Comparison of ENCODE assay signal across 23 cellular contexts in the genomic region with DNA sequence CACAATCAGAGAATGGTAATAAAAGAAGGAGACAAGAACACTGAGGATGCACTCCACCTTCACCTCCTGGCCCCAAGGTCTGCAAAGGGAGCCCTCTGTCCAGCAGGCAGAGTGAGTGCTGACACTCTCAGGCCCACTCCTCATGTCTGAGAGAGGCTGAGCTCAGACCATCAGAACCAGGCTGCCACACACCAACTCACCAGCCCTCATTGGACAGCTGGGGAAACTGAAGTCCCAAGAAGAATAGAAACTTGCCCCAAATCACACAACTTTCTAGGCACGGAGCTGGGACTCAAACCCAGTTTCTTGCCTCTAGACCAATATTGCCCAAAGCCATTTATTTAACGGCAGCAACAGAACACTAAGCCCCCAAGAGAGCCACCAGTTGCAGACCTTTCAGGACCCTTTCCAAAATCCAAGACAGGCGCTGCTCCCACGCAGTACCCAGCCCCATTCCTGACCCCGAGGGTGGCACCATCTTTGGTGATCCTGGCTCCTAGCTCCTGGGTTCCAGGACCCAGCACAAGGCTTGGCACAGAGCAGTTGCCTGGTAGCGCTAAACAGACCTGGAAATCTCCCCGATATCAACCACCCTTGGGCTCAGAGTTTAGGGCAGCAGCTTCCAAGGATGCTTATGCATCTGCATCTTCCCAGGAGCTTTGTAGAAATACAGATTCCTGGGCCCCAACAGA.
"Had no signal": no experiment of that assay in that cellular context is flagged by ENCODE, and none has a peak within 500 bp of the region (broad histone marks: within the 10 kb centered on the region; RNA-seq: fewer than 3 reads in every experiment).

No MANE protein-coding gene starts in this region.

- H3K4me3 Mint-ChIP-seq: memory B cell; naive thymus-derived CD4-positive, alpha-beta T cell; natural killer cell treated with Interleukin-12 subunit alpha and Interleukin-12 subunit beta and Interleukin-15 and Interleukin-18, amount 100 ng/mL, for 72 hours; stimulated activated memory B cell treated with anti-CD40 and anti-IgM and Interleukin-4, amounts not matched to agents 10 μg/mL and 1 μg/mL and 100 μg/mL, for 72 hours; stimulated activated naive CD8-positive, alpha-beta T cell treated with anti-CD3 and anti-CD28 coated beads, Interleukin-15, amount 100 ng/mL, for 72 hours; type B pancreatic cell had no signal

- H3K27ac ChIP-seq: hepatocyte, left ventricle myocardium inferior, pancreas, prostate gland, skin epidermis, spleen, tibial nerve, uterus had no signal

- H3K9me3 Mint-ChIP-seq: memory B cell; natural killer cell treated with Interleukin-12 subunit alpha and Interleukin-12 subunit beta and Interleukin-15 and Interleukin-18, amount 100 ng/mL, for 72 hours; stimulated activated memory B cell treated with anti-CD40 and anti-IgM and Interleukin-4, amounts not matched to agents 10 μg/mL and 1 μg/mL and 100 μg/mL, for 72 hours; stimulated activated naive CD8-positive, alpha-beta T cell treated with anti-CD3 and anti-CD28 coated beads, Interleukin-15, amount 100 ng/mL, for 72 hours; type B pancreatic cell had no signal

- H3K27me3 ChIP-seq: hepatocyte, pancreas, tibial nerve, uterus had no signal

- ATAC-seq: mucosa of descending colon; naive thymus-derived CD4-positive, alpha-beta T cell; natural killer cell treated with Interleukin-12 subunit alpha and Interleukin-12 subunit beta and Interleukin-15 and Interleukin-18, amount 100 ng/mL, for 72 hours; pancreas; right cardiac atrium; sciatic nerve; stimulated activated memory B cell treated with anti-CD40 and anti-IgM and Interleukin-4, amounts not matched to agents 10 μg/mL and 1 μg/mL and 100 μg/mL, for 72 hours; stimulated activated naive CD8-positive, alpha-beta T cell treated with anti-CD3 and anti-CD28 coated beads, Interleukin-15, amount 100 ng/mL, for 72 hours had no signal

- H3K4me1 ChIP-seq: left ventricle myocardium inferior, pancreas, prostate gland, spleen, tibial nerve, uterus had no signal

- H3K36me3 Mint-ChIP-seq: memory B cell; naive thymus-derived CD4-positive, alpha-beta T cell; natural killer cell treated with Interleukin-12 subunit alpha and Interleukin-12 subunit beta and Interleukin-15 and Interleukin-18, amount 100 ng/mL, for 72 hours; stimulated activated memory B cell treated with anti-CD40 and anti-IgM and Interleukin-4, amounts not matched to agents 10 μg/mL and 1 μg/mL and 100 μg/mL, for 72 hours; type B pancreatic cell had no signal

- H3K79me2 ChIP-seq: hepatocyte had no signal

- DNase-seq: islet precursor cell; left ventricle myocardium inferior; midbrain; mucosa of descending colon; naive thymus-derived CD4-positive, alpha-beta T cell; pancreas; retina; right cardiac atrium; spleen; stimulated activated CD4-positive, alpha-beta T cell treated with anti-CD3 and anti-CD28 coated beads, Interleukin-4, amount 100 ng/mL, for 24 hours; stimulated activated naive CD4-positive, alpha-beta T cell treated with Interleukin-2 at 50 U/mL for 16 hours; stimulated activated naive CD8-positive, alpha-beta T cell treated with anti-CD3 and anti-CD28 coated beads, Interleukin-15, amount 100 ng/mL, for 72 hours; substantia nigra; uterus had no signal

- H3K27ac Mint-ChIP-seq: memory B cell; naive thymus-derived CD4-positive, alpha-beta T cell; natural killer cell treated with Interleukin-12 subunit alpha and Interleukin-12 subunit beta and Interleukin-15 and Interleukin-18, amount 100 ng/mL, for 72 hours; stimulated activated memory B cell treated with anti-CD40 and anti-IgM and Interleukin-4, amounts not matched to agents 10 μg/mL and 1 μg/mL and 100 μg/mL, for 72 hours; type B pancreatic cell had no signal

- H3K4me3 ChIP-seq: hepatocyte, left ventricle myocardium inferior, mucosa of descending colon, pancreas, prostate gland, skin epidermis, spleen, tibial nerve, uterus had no signal

- H3K36me3 ChIP-seq: left ventricle myocardium inferior, pancreas, prostate gland, spleen, tibial nerve, uterus had no signal

- H2AFZ ChIP-seq: hepatocyte had no signal

- H3K4me1 Mint-ChIP-seq: stimulated activated memory B cell treated with anti-CD40 and anti-IgM and Interleukin-4, amounts not matched to agents 10 μg/mL and 1 μg/mL and 100 μg/mL, for 72 hours; stimulated activated naive CD8-positive, alpha-beta T cell treated with anti-CD3 and anti-CD28 coated beads, Interleukin-15, amount 100 ng/mL, for 72 hours had no signal

- H3K4me2 ChIP-seq: hepatocyte had no signal

- H3K9me3 ChIP-seq: left ventricle myocardium inferior, mucosa of descending colon, pancreas, prostate gland, spleen, uterus had no signal
